Comparison of ENCODE assay signal across 8 cellular contexts in genomic region chr10:101272229-101272868, GRCh38. TPM values are rescaled to one million over a fixed set of nuclear protein-coding genes. Genes with fewer than 3 reads are reported as not detected.
A peak's percentile ranks its signal among the peaks of the same experiment; 100 is the strongest.
DNase-seq lines count a peak whose midpoint lies in the region; ATAC-seq and TF ChIP-seq lines count a peak whose summit lies in the region.

No MANE protein-coding gene starts in this region.

- no peaks in the 10 kb centered on the region for H3K36me3 ChIP-seq in BJ (ENCODE audit: control insufficient read depth, insufficient read depth, low read length)
- H3K36me3 ChIP-seq in mucosa of descending colon (ENCODE audit: low read depth): no peaks in the 10 kb centered on the region

- peaks cover 7% of the 10 kb centered on the region for H3K27me3 ChIP-seq in BJ (ENCODE audit: control insufficient read depth, insufficient read depth, low read length)

- no peaks in the 10 kb centered on the region for H3K4me1 ChIP-seq in mucosa of descending colon (ENCODE audit: low read depth)

- ATAC-seq in activated CD8-positive, alpha-beta T cell treated with anti-CD3 and anti-CD28 coated beads, Interleukin-2, amount 10 ng/mL, durations not matched to agents 7 days and 5 days: peak; percentile 90
- ATAC-seq in effector memory CD8-positive, alpha-beta T cell (replicated peaks): peak; percentile 73
- ATAC-seq in mucosa of descending colon: peak; percentile 83
- no peak for ATAC-seq in HG02610 (IDR thresholded peaks at IDR 0.05; ENCODE audit: unreplicated experiment)

- no peak overlapping the region for H3K4me3 ChIP-seq in BJ (ENCODE audit: low read depth, low read length)
- H3K4me3 ChIP-seq in mucosa of descending colon: no peak overlapping the region

- H3K9me3 ChIP-seq in mucosa of descending colon: no peaks in the 10 kb centered on the region

- CTCF ChIA-PET in BJ (lab: Yijun Ruan, JAX): interaction anchor here (0.6 to 7.0 kb wide), 17 partner anchors 8 to 300 kb away, joined by 3 to 35 read pairs (median 4); no protein-coding TSS in a partner anchor
- CTCF ChIA-PET in activated CD8-positive, alpha-beta T cell treated with anti-CD3 and anti-CD28 coated beads, Interleukin-2, amount 10 ng/mL, durations not matched to agents 7 days and 5 days (lab: Charles Lee): interaction anchor here (0.6 to 2.2 kb wide), 16 partner anchors 10 to 299 kb away, joined by 3 to 14 read pairs (median 3); no protein-coding TSS in a partner anchor

- intact Hi-C loops in mucosa of descending colon (cut with DNase I, micrococcal nuclease): loop anchor here in 1 of 2 donors (10.0 kb wide), 1 partner anchor 292 kb away; no protein-coding TSS in a partner anchor

- H3K4me3 Mint-ChIP-seq in activated CD8-positive, alpha-beta T cell treated with anti-CD3 and anti-CD28 coated beads, Interleukin-2, amount 10 ng/mL, durations not matched to agents 7 days and 5 days: no peak overlapping the region
- no peak overlapping the region for H3K4me3 Mint-ChIP-seq in effector memory CD8-positive, alpha-beta T cell

- DNase-seq in BJ (ENCODE audit: low read depth) (no peak), HCEC 1CT (peak; percentile 47), NCI-H774 (lab: John Stamatoyannopoulos, UW) (peak; percentile 23), mucosa of descending colon (peak in 2 of 3 donors; percentile 68 to 72)
- peak; percentile 67 for DNase-seq in activated CD8-positive, alpha-beta T cell treated with anti-CD3 and anti-CD28 coated beads, Interleukin-2, amount 10 ng/mL, durations not matched to agents 7 days and 5 days
- peak; percentile 41 to 59 (median 48) for DNase-seq in effector memory CD8-positive, alpha-beta T cell
- DNase-seq in stimulated activated CD8-positive, alpha-beta memory T cell treated with anti-CD3 and anti-CD28 coated beads, Interleukin-7, amount 100 ng/mL, for 24 hours (ENCODE audit: low read depth): peak; percentile 53

- TF ChIP-seq CTCF in BJ (IDR thresholded peaks at IDR 0.05; ENCODE audit: insufficient read depth, low read depth, low read length): peak; percentile 81
- peak; percentile 66 for TF ChIP-seq CTCF in mucosa of descending colon (IDR thresholded peaks at IDR 0.05)

- H3K27ac Mint-ChIP-seq in activated CD8-positive, alpha-beta T cell treated with anti-CD3 and anti-CD28 coated beads, Interleukin-2, amount 10 ng/mL, durations not matched to agents 7 days and 5 days: no peak overlapping the region
- H3K27ac Mint-ChIP-seq in effector memory CD8-positive, alpha-beta T cell: no peak overlapping the region

- H3K36me3 Mint-ChIP-seq in activated CD8-positive, alpha-beta T cell treated with anti-CD3 and anti-CD28 coated beads, Interleukin-2, amount 10 ng/mL, durations not matched to agents 7 days and 5 days (ENCODE audit: low read depth): no peaks in the 10 kb centered on the region
- no peaks in the 10 kb centered on the region for H3K36me3 Mint-ChIP-seq in effector memory CD8-positive, alpha-beta T cell (ENCODE audit: insufficient read depth)

- peaks cover 17% of the 10 kb centered on the region for H3K27me3 Mint-ChIP-seq in activated CD8-positive, alpha-beta T cell treated with anti-CD3 and anti-CD28 coated beads, Interleukin-2, amount 10 ng/mL, durations not matched to agents 7 days and 5 days (ENCODE audit: low read depth)
- peaks cover 44 to 59% of the 10 kb centered on the region in 2 donors for H3K27me3 Mint-ChIP-seq in effector memory CD8-positive, alpha-beta T cell

- no peaks in the 10 kb centered on the region for H3K4me1 Mint-ChIP-seq in activated CD8-positive, alpha-beta T cell treated with anti-CD3 and anti-CD28 coated beads, Interleukin-2, amount 10 ng/mL, durations not matched to agents 7 days and 5 days (ENCODE audit: low read depth)
- H3K4me1 Mint-ChIP-seq in effector memory CD8-positive, alpha-beta T cell (ENCODE audit: low read depth in 2 of 2): peaks cover 0 to 2% of the 10 kb centered on the region in 2 donors

- POLR2A ChIA-PET in BJ (lab: Charles Lee): no interaction called here
- POLR2A ChIA-PET in activated CD8-positive, alpha-beta T cell treated with anti-CD3 and anti-CD28 coated beads, Interleukin-2, amount 10 ng/mL, durations not matched to agents 7 days and 5 days (lab: Charles Lee): no interaction called here

- H3K9me3 Mint-ChIP-seq in activated CD8-positive, alpha-beta T cell treated with anti-CD3 and anti-CD28 coated beads, Interleukin-2, amount 10 ng/mL, durations not matched to agents 7 days and 5 days (ENCODE audit: insufficient read depth): no peaks in the 10 kb centered on the region
- no peaks in the 10 kb centered on the region for H3K9me3 Mint-ChIP-seq in effector memory CD8-positive, alpha-beta T cell

RNA-seq across cellular contexts. Expression of gene LBX1, which starts 43.1 kb away (rescaled TPM):
- not detected in 2 replicates for polyA plus RNA-seq in BJ (2011; rRNA removed)
- polyA minus RNA-seq in BJ (2011; rRNA and poly(A)+ RNA removed): not detected in 2 replicates
- not detected for total RNA-seq in activated CD8-positive, alpha-beta T cell treated with anti-CD3 and anti-CD28 coated beads, Interleukin-2, amount 10 ng/mL, durations not matched to agents 7 days and 5 days
- total RNA-seq in mucosa of descending colon: not detected
